ENCODE assay signal across 1 cellular context in the genomic region with DNA sequence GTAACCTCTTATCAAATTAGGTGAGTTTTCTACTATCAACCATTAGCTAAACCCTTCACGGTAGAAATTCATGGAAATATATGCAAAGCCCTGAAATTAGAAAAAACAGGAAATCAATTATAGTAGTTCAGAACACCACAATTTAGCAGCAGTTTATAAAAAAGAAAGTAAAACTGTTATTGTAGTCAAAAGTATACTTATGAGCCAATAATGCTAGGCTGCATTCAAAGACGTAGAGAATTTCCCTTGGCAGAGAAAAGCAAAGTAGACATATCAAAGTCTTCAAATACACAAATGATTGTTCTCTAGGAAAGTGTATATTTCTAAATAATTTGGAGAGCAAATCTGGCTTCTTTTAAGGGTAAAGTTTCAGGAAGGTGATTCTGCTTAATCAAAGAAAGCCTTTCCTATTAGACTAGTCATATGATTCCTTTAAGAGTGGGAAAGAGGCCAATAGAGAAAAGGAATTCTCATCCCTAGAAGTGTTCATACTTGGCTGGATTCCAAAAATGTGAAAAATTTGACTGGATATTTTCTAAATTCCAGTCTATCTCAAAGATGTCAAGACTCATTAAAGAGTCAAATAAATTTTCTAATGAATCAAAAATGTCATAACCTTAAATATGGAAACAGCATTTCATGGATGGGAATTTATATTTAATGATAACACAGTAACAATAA.
TF ChIP-seq lines count a peak whose summit lies in the region.

No MANE protein-coding gene starts in this region.

TF ChIP-seq in HepG2, 621 proteins besides CTCF, POLR2A, EP300 and RAD21 (continued from another document):
- TF ChIP-seq, protein P1, sequence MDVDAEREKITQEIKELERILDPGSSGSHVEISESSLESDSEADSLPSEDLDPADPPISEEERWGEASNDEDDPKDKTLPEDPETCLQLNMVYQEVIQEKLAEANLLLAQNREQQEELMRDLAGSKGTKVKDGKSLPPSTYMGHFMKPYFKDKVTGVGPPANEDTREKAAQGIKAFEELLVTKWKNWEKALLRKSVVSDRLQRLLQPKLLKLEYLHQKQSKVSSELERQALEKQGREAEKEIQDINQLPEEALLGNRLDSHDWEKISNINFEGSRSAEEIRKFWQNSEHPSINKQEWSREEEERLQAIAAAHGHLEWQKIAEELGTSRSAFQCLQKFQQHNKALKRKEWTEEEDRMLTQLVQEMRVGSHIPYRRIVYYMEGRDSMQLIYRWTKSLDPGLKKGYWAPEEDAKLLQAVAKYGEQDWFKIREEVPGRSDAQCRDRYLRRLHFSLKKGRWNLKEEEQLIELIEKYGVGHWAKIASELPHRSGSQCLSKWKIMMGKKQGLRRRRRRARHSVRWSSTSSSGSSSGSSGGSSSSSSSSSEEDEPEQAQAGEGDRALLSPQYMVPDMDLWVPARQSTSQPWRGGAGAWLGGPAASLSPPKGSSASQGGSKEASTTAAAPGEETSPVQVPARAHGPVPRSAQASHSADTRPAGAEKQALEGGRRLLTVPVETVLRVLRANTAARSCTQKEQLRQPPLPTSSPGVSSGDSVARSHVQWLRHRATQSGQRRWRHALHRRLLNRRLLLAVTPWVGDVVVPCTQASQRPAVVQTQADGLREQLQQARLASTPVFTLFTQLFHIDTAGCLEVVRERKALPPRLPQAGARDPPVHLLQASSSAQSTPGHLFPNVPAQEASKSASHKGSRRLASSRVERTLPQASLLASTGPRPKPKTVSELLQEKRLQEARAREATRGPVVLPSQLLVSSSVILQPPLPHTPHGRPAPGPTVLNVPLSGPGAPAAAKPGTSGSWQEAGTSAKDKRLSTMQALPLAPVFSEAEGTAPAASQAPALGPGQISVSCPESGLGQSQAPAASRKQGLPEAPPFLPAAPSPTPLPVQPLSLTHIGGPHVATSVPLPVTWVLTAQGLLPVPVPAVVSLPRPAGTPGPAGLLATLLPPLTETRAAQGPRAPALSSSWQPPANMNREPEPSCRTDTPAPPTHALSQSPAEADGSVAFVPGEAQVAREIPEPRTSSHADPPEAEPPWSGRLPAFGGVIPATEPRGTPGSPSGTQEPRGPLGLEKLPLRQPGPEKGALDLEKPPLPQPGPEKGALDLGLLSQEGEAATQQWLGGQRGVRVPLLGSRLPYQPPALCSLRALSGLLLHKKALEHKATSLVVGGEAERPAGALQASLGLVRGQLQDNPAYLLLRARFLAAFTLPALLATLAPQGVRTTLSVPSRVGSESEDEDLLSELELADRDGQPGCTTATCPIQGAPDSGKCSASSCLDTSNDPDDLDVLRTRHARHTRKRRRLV (CRISPR knock-in tag; IDR thresholded peaks at IDR 0.05), result no peak
- TF ChIP-seq, protein P2, sequence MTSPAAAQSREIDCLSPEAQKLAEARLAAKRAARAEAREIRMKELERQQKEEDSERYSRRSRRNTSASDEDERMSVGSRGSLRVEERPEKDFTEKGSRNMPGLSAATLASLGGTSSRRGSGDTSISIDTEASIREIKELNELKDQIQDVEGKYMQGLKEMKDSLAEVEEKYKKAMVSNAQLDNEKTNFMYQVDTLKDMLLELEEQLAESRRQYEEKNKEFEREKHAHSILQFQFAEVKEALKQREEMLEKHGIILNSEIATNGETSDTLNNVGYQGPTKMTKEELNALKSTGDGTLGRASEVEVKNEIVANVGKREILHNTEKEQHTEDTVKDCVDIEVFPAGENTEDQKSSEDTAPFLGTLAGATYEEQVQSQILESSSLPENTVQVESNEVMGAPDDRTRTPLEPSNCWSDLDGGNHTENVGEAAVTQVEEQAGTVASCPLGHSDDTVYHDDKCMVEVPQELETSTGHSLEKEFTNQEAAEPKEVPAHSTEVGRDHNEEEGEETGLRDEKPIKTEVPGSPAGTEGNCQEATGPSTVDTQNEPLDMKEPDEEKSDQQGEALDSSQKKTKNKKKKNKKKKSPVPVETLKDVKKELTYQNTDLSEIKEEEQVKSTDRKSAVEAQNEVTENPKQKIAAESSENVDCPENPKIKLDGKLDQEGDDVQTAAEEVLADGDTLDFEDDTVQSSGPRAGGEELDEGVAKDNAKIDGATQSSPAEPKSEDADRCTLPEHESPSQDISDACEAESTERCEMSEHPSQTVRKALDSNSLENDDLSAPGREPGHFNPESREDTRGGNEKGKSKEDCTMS (CRISPR knock-in tag; conservative IDR thresholded peaks at IDR 0.05), result no peak
- TF ChIP-seq MED8 (CRISPR knock-in tag; IDR thresholded peaks at IDR 0.05; ENCODE audit: insufficient replicate concordance), result no peak
- no peak for TF ChIP-seq ZNF510 (CRISPR knock-in tag; IDR thresholded peaks at IDR 0.05; ENCODE audit: low read depth)
